ENCODE assay signal across 2 cellular contexts in the genomic region with DNA sequence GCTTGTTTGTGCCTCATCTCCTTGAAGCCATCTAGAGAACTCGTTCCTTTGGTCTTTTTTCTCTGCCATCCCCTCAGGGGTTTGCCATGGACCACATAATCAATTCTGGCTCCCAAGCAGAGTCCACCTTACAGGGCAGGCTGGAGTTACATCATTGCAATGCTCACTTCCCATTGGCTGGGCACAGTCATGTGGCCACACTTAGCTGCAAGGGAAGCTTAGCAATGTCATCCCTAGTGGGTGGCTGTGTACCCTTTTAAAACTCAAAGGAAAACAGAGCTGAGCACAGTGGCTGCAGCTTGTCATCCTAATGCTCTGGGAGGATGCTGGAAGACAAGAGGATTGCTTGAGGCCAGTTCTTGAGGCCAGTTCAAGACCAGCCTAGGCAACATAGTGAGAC.
TF ChIP-seq lines count a peak whose summit lies in the region.

No MANE protein-coding gene starts in this region.

TF ChIP-seq in A549, 52 proteins besides CTCF, POLR2A, EP300 and RAD21 (continued from another document):
- TF ChIP-seq, protein P1, sequence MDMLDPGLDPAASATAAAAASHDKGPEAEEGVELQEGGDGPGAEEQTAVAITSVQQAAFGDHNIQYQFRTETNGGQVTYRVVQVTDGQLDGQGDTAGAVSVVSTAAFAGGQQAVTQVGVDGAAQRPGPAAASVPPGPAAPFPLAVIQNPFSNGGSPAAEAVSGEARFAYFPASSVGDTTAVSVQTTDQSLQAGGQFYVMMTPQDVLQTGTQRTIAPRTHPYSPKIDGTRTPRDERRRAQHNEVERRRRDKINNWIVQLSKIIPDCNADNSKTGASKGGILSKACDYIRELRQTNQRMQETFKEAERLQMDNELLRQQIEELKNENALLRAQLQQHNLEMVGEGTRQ (IDR thresholded peaks at IDR 0.05) = peak; percentile 71
TF ChIP-seq in A549: peak in this region for 1.

TF ChIP-seq in GM12878, 131 proteins besides CTCF, POLR2A, EP300 and RAD21:
- TF ChIP-seq, protein P2, sequence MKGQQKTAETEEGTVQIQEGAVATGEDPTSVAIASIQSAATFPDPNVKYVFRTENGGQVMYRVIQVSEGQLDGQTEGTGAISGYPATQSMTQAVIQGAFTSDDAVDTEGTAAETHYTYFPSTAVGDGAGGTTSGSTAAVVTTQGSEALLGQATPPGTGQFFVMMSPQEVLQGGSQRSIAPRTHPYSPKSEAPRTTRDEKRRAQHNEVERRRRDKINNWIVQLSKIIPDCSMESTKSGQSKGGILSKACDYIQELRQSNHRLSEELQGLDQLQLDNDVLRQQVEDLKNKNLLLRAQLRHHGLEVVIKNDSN (IDR thresholded peaks at IDR 0.05; ENCODE audit: borderline replicate concordance, extremely low read length, insufficient read depth, low read depth, low read length) = peak; percentile 72
- no peak for TF ChIP-seq NR2C2 (IDR thresholded peaks at IDR 0.05; ENCODE audit: borderline replicate concordance, control insufficient read depth, insufficient read length, low read depth)
